Comparison of ENCODE assay signal across 10 cellular contexts in genomic region chr1:161885013-161885412, GRCh38.
A peak's percentile ranks its signal among the peaks of the same experiment; 100 is the strongest.
DNase-seq lines count a peak whose midpoint lies in the region; TF ChIP-seq lines count a peak whose summit lies in the region.
"Had no signal": no experiment of that assay in that cellular context is flagged by ENCODE, and none has a peak within 500 bp of the region (broad histone marks: within the 10 kb centered on the region; RNA-seq: fewer than 3 reads in every experiment).

No MANE protein-coding gene starts in this region.

- no peak for TF ChIP-seq CTCF in fibroblast of mammary gland (conservative IDR thresholded peaks at IDR 0.05; ENCODE audit: control insufficient read depth, insufficient read depth, low read depth, low read length)
- TF ChIP-seq CTCF in Peyer's patch (IDR thresholded peaks at IDR 0.05) = no peak

- H3K36me3 ChIP-seq in Peyer's patch = no peaks in the 10 kb centered on the region

- H3K4me3 ChIP-seq in fibroblast of mammary gland (ENCODE audit: control insufficient read depth, low read depth, low read length) = no peak overlapping the region
- no peak overlapping the region for H3K4me3 ChIP-seq in skeletal muscle cell (ENCODE audit: low read depth, low read length)
- H3K4me3 ChIP-seq in Peyer's patch = no peak overlapping the region

- no peaks in the 10 kb centered on the region for H3K9me3 ChIP-seq in Peyer's patch
- H3K9me3 ChIP-seq: neutrophil had no signal

- H3K27ac ChIP-seq in Peyer's patch = no peak overlapping the region
- H3K27ac ChIP-seq: neutrophil had no signal

- H3K4me1 ChIP-seq in Peyer's patch = no peaks in the 10 kb centered on the region

- no peaks in the 10 kb centered on the region for H3K27me3 ChIP-seq in Peyer's patch
- H3K27me3 ChIP-seq: neutrophil had no signal

- peak; percentile 19 for DNase-seq in GM04503 (ENCODE audit: low read depth)
- DNase-seq in NCI-H69 (lab: John Stamatoyannopoulos, UW) = peak; percentile 36
- DNase-seq in fibroblast of mammary gland (ENCODE audit: low read depth) = peak; percentile 94
- peak; percentile 97 for DNase-seq in skeletal muscle cell (ENCODE audit: low read depth)
- no peak for DNase-seq in activated CD8-positive, alpha-beta memory T cell treated with anti-CD3 and anti-CD28 coated beads, Interleukin-2, amount 50 U/mL, for 4 hours
- DNase-seq in putamen (ENCODE audit: low spot score) = no peak
- DNase-seq in Peyer's patch = no peak
- DNase-seq: aorta, NCI-H1436 treated with DMSO at 0.1 percent for 48 hours had no signal

- no peak for TF ChIP-seq POLR2A in Peyer's patch (IDR thresholded peaks at IDR 0.05)

Comparison
In these comparisons a context has a peak if more than half of its experiments do, and no peak if none do; other contexts are left out.
1. DNase-seq: peak in GM04503 (single experiment), NCI-H69 (single experiment), fibroblast of mammary gland (single experiment) and skeletal muscle cell (single experiment); none in activated CD8-positive, alpha-beta memory T cell treated with anti-CD3 and anti-CD28 coated beads, Interleukin-2, amount 50 U/mL, for 4 hours (single experiment), putamen (single experiment) and Peyer's patch (0 of 3).